3 cellular contexts compared by ENCODE assay signal in the genomic region with DNA sequence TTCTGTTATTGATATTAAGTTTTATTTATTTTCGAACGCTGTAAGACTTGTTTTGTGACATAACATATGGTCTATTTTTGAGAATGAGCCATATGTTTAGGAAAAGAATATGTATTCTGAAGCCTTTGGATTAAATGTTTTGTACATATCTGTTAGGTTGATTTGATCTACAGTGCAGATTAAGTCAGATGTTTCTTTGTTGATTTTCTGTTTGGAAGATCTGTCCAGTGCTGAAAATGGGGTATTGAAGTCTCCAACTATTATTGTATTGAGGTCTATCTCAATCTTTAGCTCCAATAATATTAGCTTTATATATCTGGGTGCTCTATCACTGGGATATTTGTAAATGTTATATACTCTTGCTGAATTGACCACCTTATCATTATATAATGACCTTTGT.
TF ChIP-seq lines count a peak whose summit lies in the region.

No MANE protein-coding gene starts in this region.

TF ChIP-seq in A549, 52 proteins besides CTCF, POLR2A, EP300 and RAD21 (continued from another document):
- TF ChIP-seq, protein P1, sequence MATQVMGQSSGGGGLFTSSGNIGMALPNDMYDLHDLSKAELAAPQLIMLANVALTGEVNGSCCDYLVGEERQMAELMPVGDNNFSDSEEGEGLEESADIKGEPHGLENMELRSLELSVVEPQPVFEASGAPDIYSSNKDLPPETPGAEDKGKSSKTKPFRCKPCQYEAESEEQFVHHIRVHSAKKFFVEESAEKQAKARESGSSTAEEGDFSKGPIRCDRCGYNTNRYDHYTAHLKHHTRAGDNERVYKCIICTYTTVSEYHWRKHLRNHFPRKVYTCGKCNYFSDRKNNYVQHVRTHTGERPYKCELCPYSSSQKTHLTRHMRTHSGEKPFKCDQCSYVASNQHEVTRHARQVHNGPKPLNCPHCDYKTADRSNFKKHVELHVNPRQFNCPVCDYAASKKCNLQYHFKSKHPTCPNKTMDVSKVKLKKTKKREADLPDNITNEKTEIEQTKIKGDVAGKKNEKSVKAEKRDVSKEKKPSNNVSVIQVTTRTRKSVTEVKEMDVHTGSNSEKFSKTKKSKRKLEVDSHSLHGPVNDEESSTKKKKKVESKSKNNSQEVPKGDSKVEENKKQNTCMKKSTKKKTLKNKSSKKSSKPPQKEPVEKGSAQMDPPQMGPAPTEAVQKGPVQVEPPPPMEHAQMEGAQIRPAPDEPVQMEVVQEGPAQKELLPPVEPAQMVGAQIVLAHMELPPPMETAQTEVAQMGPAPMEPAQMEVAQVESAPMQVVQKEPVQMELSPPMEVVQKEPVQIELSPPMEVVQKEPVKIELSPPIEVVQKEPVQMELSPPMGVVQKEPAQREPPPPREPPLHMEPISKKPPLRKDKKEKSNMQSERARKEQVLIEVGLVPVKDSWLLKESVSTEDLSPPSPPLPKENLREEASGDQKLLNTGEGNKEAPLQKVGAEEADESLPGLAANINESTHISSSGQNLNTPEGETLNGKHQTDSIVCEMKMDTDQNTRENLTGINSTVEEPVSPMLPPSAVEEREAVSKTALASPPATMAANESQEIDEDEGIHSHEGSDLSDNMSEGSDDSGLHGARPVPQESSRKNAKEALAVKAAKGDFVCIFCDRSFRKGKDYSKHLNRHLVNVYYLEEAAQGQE (IDR thresholded peaks at IDR 0.05): peak; percentile 53; the same call in 1 of the 2 replicates
- no peak for TF ChIP-seq NPAS2 (CRISPR knock-in tag; IDR thresholded peaks at IDR 0.05; ENCODE audit: borderline replicate concordance)

TF ChIP-seq in GM23338, 12 proteins besides CTCF, POLR2A, EP300 and RAD21 (continued from another document):
- TF ChIP-seq, protein P1 (IDR thresholded peaks at IDR 0.05; ENCODE audit: unreplicated experiment): peak; percentile 47

TF ChIP-seq in HEK293, 187 proteins besides CTCF, POLR2A, EP300 and RAD21:
- TF ChIP-seq, protein P1 (tag by site-specific recombination; IDR thresholded peaks at IDR 0.05): peak; percentile 81
- TF ChIP-seq ZNF324 (tag by site-specific recombination; IDR thresholded peaks at IDR 0.05): no peak
